In genomic region chr1:9449976-9450696, GRCh38 we compare ENCODE assay signal across 27 cellular contexts.
DNase-seq lines count a peak whose midpoint lies in the region; ATAC-seq and TF ChIP-seq lines count a peak whose summit lies in the region.
"Had no signal": no experiment of that assay in that cellular context is flagged by ENCODE, and none has a peak within 500 bp of the region (broad histone marks: within the 10 kb centered on the region; RNA-seq: fewer than 3 reads in every experiment).

No MANE protein-coding gene starts in this region.

- intact Hi-C loops in left ventricle myocardium inferior (cut with micrococcal nuclease), result no loop called here
- intact Hi-C loops in left cardiac atrium (cut with DNase I), result loop anchor here (10.0 kb wide), 2 partner anchors 65 to 165 kb away; no protein-coding TSS in a partner anchor
- intact Hi-C loops in tibial artery (cut with DNase I; ENCODE audit: low total_unique reads), result no loop called here

- H3K27ac ChIP-seq in left ventricle myocardium inferior (replicated peaks), result peak overlapping the region; percentile 71
- peak overlapping the region; percentile 74 to 77 for H3K27ac ChIP-seq in tibial artery
- H3K27ac ChIP-seq: cardiac muscle cell, GM23248, HL-60, spleen had no signal

- TF ChIP-seq CTCF in left ventricle myocardium inferior (IDR thresholded peaks at IDR 0.05; ENCODE audit: borderline replicate concordance) (no peak), nephron (IDR thresholded peaks at IDR 0.05; ENCODE audit: unreplicated experiment in 3 of 3) (no peak), tibial artery (IDR thresholded peaks at IDR 0.05) (no peak)

- H3K27me3 ChIP-seq in left ventricle myocardium inferior (ENCODE audit: low read depth) (no peaks in the 10 kb centered on the region), tibial artery (no peaks in the 10 kb centered on the region)
- H3K27me3 ChIP-seq: cardiac muscle cell, upper lobe of left lung had no signal

- ATAC-seq in left cardiac atrium (no peak), esophagus mucosa (peak; percentile 68)
- ATAC-seq: HepG2; natural killer cell treated with Interleukin-12 subunit alpha and Interleukin-12 subunit beta and Interleukin-15 and Interleukin-18, amount 100 ng/mL, for 72 hours had no signal

- H3K4me3 ChIP-seq in left ventricle myocardium inferior, result no peak overlapping the region
- no peak overlapping the region for H3K4me3 ChIP-seq in tibial artery
- H3K4me3 ChIP-seq: cardiac muscle cell, GM23248, spleen, upper lobe of left lung had no signal

- no peaks in the 10 kb centered on the region for H3K36me3 Mint-ChIP-seq in nephron (ENCODE audit: low read depth)
- H3K36me3 Mint-ChIP-seq: natural killer cell treated with Interleukin-12 subunit alpha and Interleukin-12 subunit beta and Interleukin-15 and Interleukin-18, amount 100 ng/mL, for 72 hours had no signal

- no peaks in the 10 kb centered on the region for H3K9me3 ChIP-seq in left ventricle myocardium inferior (replicated peaks)
- no peaks in the 10 kb centered on the region for H3K9me3 ChIP-seq in tibial artery
- H3K9me3 ChIP-seq: spleen, upper lobe of left lung had no signal

- DNase-seq in left ventricle myocardium inferior (no peak), left cardiac atrium (no peak), tibial artery (no peak), mesenteric fat pad (ENCODE audit: low spot score) (no peak)
- no peak for DNase-seq in stimulated activated CD4-positive, alpha-beta T cell treated with anti-CD3 and anti-CD28 coated beads, Interleukin-4, amount 100 ng/mL, for 24 hours
- no peak for DNase-seq in activated T-cell treated with anti-CD3 and anti-CD28 coated beads, Interleukin-2, amount 50 U/mL, for 48 hours
- DNase-seq: activated CD4-positive, alpha-beta T cell treated with anti-CD3 and anti-CD28 coated beads for 1 hour; activated naive CD4-positive, alpha-beta T cell treated with Interleukin-2 at 50 U/mL for 16 hours; activated T-cell treated with anti-CD3 and anti-CD28 coated beads, Interleukin-2, amount 50 U/mL, for 1 hour; amniotic stem cell; COR-L47; dermis blood vessel endothelial cell; NCI-H1092; NCI-H1930; NCI-H345; NCI-H774; spleen; stimulated activated CD4-positive, alpha-beta T cell treated with anti-CD3 and anti-CD28 coated beads, Interleukin-4, amount 100 ng/mL, for 4 hours; upper lobe of left lung had no signal

- no peak overlapping the region for H3K4me3 Mint-ChIP-seq in nephron
- H3K4me3 Mint-ChIP-seq: natural killer cell treated with Interleukin-12 subunit alpha and Interleukin-12 subunit beta and Interleukin-15 and Interleukin-18, amount 100 ng/mL, for 72 hours; stimulated activated naive CD8-positive, alpha-beta T cell treated with anti-CD3 and anti-CD28 coated beads, Interleukin-15, Interleukin-2, amounts not matched to agents 100 ng/mL and 50 ng/mL, for 24 hours had no signal

- H3K36me3 ChIP-seq in left ventricle myocardium inferior, result no peaks in the 10 kb centered on the region
- H3K36me3 ChIP-seq in tibial artery, result no peaks in the 10 kb centered on the region
- H3K36me3 ChIP-seq: cardiac muscle cell, spleen, upper lobe of left lung had no signal

- H3K4me1 ChIP-seq in left ventricle myocardium inferior (peaks cover 26% of the 10 kb centered on the region), tibial artery (peaks cover 0 to 51% (median 41%) of the 10 kb centered on the region in 4 donors)

- H3K27ac Mint-ChIP-seq in nephron, result peak overlapping the region; percentile 44 to 94 (median 54)
- H3K27ac Mint-ChIP-seq: natural killer cell treated with Interleukin-12 subunit alpha and Interleukin-12 subunit beta and Interleukin-15 and Interleukin-18, amount 100 ng/mL, for 72 hours; stimulated activated naive CD8-positive, alpha-beta T cell treated with anti-CD3 and anti-CD28 coated beads, Interleukin-15, Interleukin-2, amounts not matched to agents 100 ng/mL and 50 ng/mL, for 24 hours had no signal

- peaks cover 59% of the 10 kb centered on the region for H3K4me1 Mint-ChIP-seq in nephron

- H3K27me3 Mint-ChIP-seq in nephron (ENCODE audit: low read depth), result no peaks in the 10 kb centered on the region

- H3K9me3 Mint-ChIP-seq in nephron, result no peaks in the 10 kb centered on the region
- H3K9me3 Mint-ChIP-seq: natural killer cell treated with Interleukin-12 subunit alpha and Interleukin-12 subunit beta and Interleukin-15 and Interleukin-18, amount 100 ng/mL, for 72 hours; stimulated activated naive CD8-positive, alpha-beta T cell treated with anti-CD3 and anti-CD28 coated beads, Interleukin-15, Interleukin-2, amounts not matched to agents 100 ng/mL and 50 ng/mL, for 24 hours had no signal

Comparison
In these comparisons a context has a peak if more than half of its experiments do, and no peak if none do; other contexts are left out.
1. intact Hi-C loops: an anchor here in left cardiac atrium (10.0 kb wide); none called in left ventricle myocardium inferior and tibial artery.